ENCODE assay signal across 8 cellular contexts in genomic region chr2:86719637-86720540, GRCh38. TPM values are rescaled to one million over a fixed set of nuclear protein-coding genes. Genes with fewer than 3 reads are reported as not detected.
DNase-seq lines count a peak whose midpoint lies in the region; ATAC-seq and TF ChIP-seq lines count a peak whose summit lies in the region.
"Not testable (repeated sequence)": the region's sequence is repeated elsewhere in the genome, so short reads cannot be mapped to it uniquely, and the experiment has no call there.

TSS of gene RMND5A (plus strand) at chr2:86720291. CDS start at chr2:86720668, 377 bp downstream.

- H3K27ac ChIP-seq in Karpas-422 (ENCODE audit: low read length) (peak within 1 kb of the TSS; percentile 69), fibroblast of lung (ENCODE audit: insufficient read depth, low read length) (peak within 1 kb of the TSS; percentile 65)

- peak; percentile 94 for ATAC-seq in GM21737 (IDR thresholded peaks at IDR 0.05; ENCODE audit: unreplicated experiment)
- peak; percentile 82 to 83 for ATAC-seq in naive B cell (ENCODE audit: low read depth in 2 of 2)

- H3K36me3 Mint-ChIP-seq in activated T-helper 2 cell treated with anti-CD3 and anti-CD28 coated beads, Interferon-gamma antibody, Interleukin-2, Interleukin-4, amounts not matched to agents 10 μg/mL and 5 μg/mL and 100 μg/mL, durations not matched to agents 14 hours and 24 hours and 36 hours (ENCODE audit: low read depth); naive B cell: not testable (repeated sequence)

- H3K4me1 ChIP-seq in Karpas-422 (ENCODE audit: low read length); fibroblast of lung (ENCODE audit: control insufficient read depth, extremely low read depth, insufficient read depth, low read length): not testable (repeated sequence)

- not testable (repeated sequence) for H3K4me1 Mint-ChIP-seq in activated T-helper 2 cell treated with anti-CD3 and anti-CD28 coated beads, Interferon-gamma antibody, Interleukin-2, Interleukin-4, amounts not matched to agents 10 μg/mL and 5 μg/mL and 100 μg/mL, durations not matched to agents 14 hours and 24 hours and 36 hours (ENCODE audit: low read depth)
- peaks cover 0 to 12% (median 8%) of the 10 kb centered on the region in 3 donors for H3K4me1 Mint-ChIP-seq in naive B cell

- H3K9me3 Mint-ChIP-seq in activated T-helper 2 cell treated with anti-CD3 and anti-CD28 coated beads, Interferon-gamma antibody, Interleukin-2, Interleukin-4, amounts not matched to agents 10 μg/mL and 5 μg/mL and 100 μg/mL, durations not matched to agents 14 hours and 24 hours and 36 hours; naive B cell: not testable (repeated sequence)

- TF ChIP-seq CTCF in fibroblast of lung (conservative IDR thresholded peaks at IDR 0.05 in 1 of 2, IDR thresholded peaks at IDR 0.05 in 1 of 2; ENCODE audit: low read depth in 1 of 2, low read length in 2 of 2) = not testable (repeated sequence)

- peaks cover 18% of the 10 kb centered on the region for H3K79me2 ChIP-seq in Karpas-422 (ENCODE audit: low read length)
- H3K79me2 ChIP-seq in fibroblast of lung (ENCODE audit: control insufficient read depth, insufficient read depth, low read length) = not testable (repeated sequence)

- H3K9me2 ChIP-seq in Karpas-422 (replicated peaks; ENCODE audit: insufficient read depth, low read length) = not testable (repeated sequence)

- not testable (repeated sequence) for H3K27me3 ChIP-seq in Karpas-422 (ENCODE audit: low read length); fibroblast of lung (ENCODE audit: control insufficient read depth, insufficient read depth, low read length)

- intact Hi-C loops in activated T-helper 2 cell treated with anti-CD3 and anti-CD28 coated beads, Interferon-gamma antibody, Interleukin-2, Interleukin-4, amounts not matched to agents 10 μg/mL and 5 μg/mL and 100 μg/mL, durations not matched to agents 14 hours and 24 hours and 36 hours (cut with micrococcal nuclease) = not testable (repeated sequence)

- H3K4me2 ChIP-seq in Karpas-422 (ENCODE audit: low read depth, low read length, poor library complexity, severe bottlenecking) = peak within 1 kb of the TSS; percentile 86
- peak within 1 kb of the TSS; percentile 5 for H3K4me2 ChIP-seq in fibroblast of lung (ENCODE audit: extremely low read depth, insufficient read depth, low read length)

- DNase-seq in DMS79 treated with DMSO at 0.1 percent for 48 hours (lab: John Stamatoyannopoulos, UW) = peak; percentile 74
- DNase-seq in Karpas-422 = peak; percentile 97
- peak; percentile 76 for DNase-seq in SIG-M5 (lab: John Stamatoyannopoulos, UW)
- peak; percentile 93 for DNase-seq in activated T-helper 2 cell treated with anti-CD3 and anti-CD28 coated beads, Interferon-gamma antibody, Interleukin-2, Interleukin-4, amounts not matched to agents 10 μg/mL and 5 μg/mL and 100 μg/mL, durations not matched to agents 14 hours and 24 hours and 36 hours (ENCODE audit: low spot score)
- DNase-seq in fibroblast of lung (ENCODE audit: low read depth in 2 of 2) = peak; percentile 92 to 93
- DNase-seq in naive B cell = peak; percentile 94
- peak; percentile 89 to 95 for DNase-seq in stimulated activated CD8-positive, alpha-beta memory T cell treated with anti-CD3 and anti-CD28 coated beads, Interleukin-7, amount 100 ng/mL, for 4 hours (ENCODE audit: low read depth in 2 of 2)

- peak within 1 kb of the TSS; percentile 81 for H3K4me3 Mint-ChIP-seq in activated T-helper 2 cell treated with anti-CD3 and anti-CD28 coated beads, Interferon-gamma antibody, Interleukin-2, Interleukin-4, amounts not matched to agents 10 μg/mL and 5 μg/mL and 100 μg/mL, durations not matched to agents 14 hours and 24 hours and 36 hours (ENCODE audit: low read depth)
- H3K4me3 Mint-ChIP-seq in naive B cell = peak within 1 kb of the TSS; percentile 77 to 93 (median 84)

- H3K9ac ChIP-seq in Karpas-422 (ENCODE audit: low read length) = peak within 1 kb of the TSS; percentile 82
- H3K9ac ChIP-seq in fibroblast of lung (ENCODE audit: insufficient read depth, low read length) = peak within 1 kb of the TSS; percentile 46

- not testable (repeated sequence) for H2AFZ ChIP-seq in Karpas-422 (ENCODE audit: low read length); fibroblast of lung (ENCODE audit: low read length)

- H4K20me1 ChIP-seq in Karpas-422 (ENCODE audit: insufficient read depth, low read depth, low read length); fibroblast of lung (ENCODE audit: control insufficient read depth, extremely low read depth, insufficient read depth, low read length): not testable (repeated sequence)

- H3K4me3 ChIP-seq in Karpas-422 (ENCODE audit: low read length) (peak within 1 kb of the TSS; percentile 86), fibroblast of lung (replicated peaks in 1 of 4; ENCODE audit: control extremely low read depth in 1 of 4, insufficient read depth in 1 of 4, low read depth in 3 of 4, low read length in 4 of 4) (peak within 1 kb of the TSS; percentile 35 to 75 (median 56))

- H3K9me3 ChIP-seq in Karpas-422 (ENCODE audit: low read length); fibroblast of lung (ENCODE audit: control insufficient read depth, insufficient read depth, low read depth, low read length): not testable (repeated sequence)

- not testable (repeated sequence) for H3K36me3 ChIP-seq in Karpas-422 (ENCODE audit: insufficient read depth, low read length); fibroblast of lung (ENCODE audit: control insufficient read depth, insufficient read depth, low read length)

- peak within 1 kb of the TSS; percentile 76 for H3K27ac Mint-ChIP-seq in activated T-helper 2 cell treated with anti-CD3 and anti-CD28 coated beads, Interferon-gamma antibody, Interleukin-2, Interleukin-4, amounts not matched to agents 10 μg/mL and 5 μg/mL and 100 μg/mL, durations not matched to agents 14 hours and 24 hours and 36 hours
- H3K27ac Mint-ChIP-seq in naive B cell = peak within 1 kb of the TSS; percentile 50 to 88 (median 77)

- not testable (repeated sequence) for H3K27me3 Mint-ChIP-seq in activated T-helper 2 cell treated with anti-CD3 and anti-CD28 coated beads, Interferon-gamma antibody, Interleukin-2, Interleukin-4, amounts not matched to agents 10 μg/mL and 5 μg/mL and 100 μg/mL, durations not matched to agents 14 hours and 24 hours and 36 hours (ENCODE audit: low read depth); naive B cell

RNA-seq across cellular contexts. Expression of gene RMND5A, which starts in this region (rescaled TPM):
- total RNA-seq in Karpas-422 (2014; rRNA removed; shearing (Covaris generic); ENCODE audit: low replicate concordance) = 176 and 180 TPM in 2 replicates
- 36.6 and 38.1 TPM in 2 replicates for total RNA-seq in activated T-helper 2 cell treated with anti-CD3 and anti-CD28 coated beads, Interferon-gamma antibody, Interleukin-2, Interleukin-4, amounts not matched to agents 10 μg/mL and 5 μg/mL and 100 μg/mL, durations not matched to agents 14 hours and 24 hours and 36 hours
- total RNA-seq in fibroblast of lung = 17.3 and 29.8 TPM in 2 replicates
- polyA plus RNA-seq in fibroblast of lung (7.3 and 7.5 TPM in 2 replicates), naive B cell (ENCODE audit: low read depth in 6 of 6) (10 to 100 TPM; 18.5 to 24.2 (median 21.2) TPM)
- polyA plus RNA-seq in fibroblast of lung (2012) = 4.7 and 4.9 TPM in 2 replicates
- polyA minus RNA-seq in fibroblast of lung (ENCODE audit: low replicate concordance) = 2.7 and 12.6 TPM in 2 replicates

Comparison
In these comparisons a context has a peak if more than half of its experiments do, and no peak if none do; other contexts are left out.
1. Peak in every context shown above with its lines: DNase-seq, ATAC-seq, H3K4me3 ChIP-seq and H3K27ac ChIP-seq.